8 cellular contexts compared by ENCODE assay signal in the genomic region with DNA sequence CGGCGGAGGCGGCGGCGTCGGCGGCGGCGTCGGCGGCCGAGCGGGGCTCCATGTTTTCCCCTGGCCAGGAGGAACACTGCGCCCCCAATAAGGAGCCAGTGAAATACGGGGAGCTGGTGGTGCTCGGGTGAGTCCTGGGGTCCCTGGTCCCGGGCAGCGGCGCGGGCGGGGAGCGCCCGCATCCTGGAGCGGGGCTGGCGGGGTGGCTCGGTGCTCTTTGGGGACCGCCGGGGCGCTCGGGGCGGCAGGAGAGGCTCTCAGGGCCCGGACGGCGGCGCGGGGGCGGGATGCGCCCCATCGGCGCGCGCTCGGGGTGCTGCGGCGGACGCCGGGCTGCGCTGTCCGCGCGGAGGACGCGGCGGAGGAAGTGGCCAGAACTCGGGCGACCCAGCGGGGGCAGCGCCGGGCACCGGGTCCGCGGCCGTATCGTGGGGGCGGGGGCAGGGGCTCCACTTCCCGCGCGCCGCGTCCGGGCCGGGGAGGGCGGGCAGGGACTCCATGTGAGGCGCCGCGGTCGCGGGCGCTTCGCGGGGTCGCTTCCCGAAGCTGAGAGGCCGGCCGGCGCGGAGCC. TPM values are rescaled to one million over a fixed set of nuclear protein-coding genes. Genes with fewer than 3 reads are reported as not detected.
DNase-seq lines count a peak whose midpoint lies in the region; ATAC-seq and TF ChIP-seq lines count a peak whose summit lies in the region.

No MANE protein-coding gene starts in this region.

- H3K4me2 ChIP-seq in parathyroid adenoma (ENCODE audit: low read length): peak overlapping the region; percentile 78

- H3K27me3 ChIP-seq in HL-60 (ENCODE audit: insufficient read depth, poor library complexity, severe bottlenecking) (no peaks in the 10 kb centered on the region), parathyroid adenoma (ENCODE audit: control insufficient read depth, insufficient read depth, low read length) (no peaks in the 10 kb centered on the region)

- H3K4me3 ChIP-seq in AG10803 (ENCODE audit: low read length): peak overlapping the region; percentile 82
- H3K4me3 ChIP-seq in HL-60 (replicated peaks; ENCODE audit: insufficient read depth, low read length): peak overlapping the region; percentile 69
- H3K4me3 ChIP-seq in parathyroid adenoma (ENCODE audit: low read depth, low read length): peak overlapping the region; percentile 66

- no peak overlapping the region for H3K9ac ChIP-seq in parathyroid adenoma

- H3K79me2 ChIP-seq in parathyroid adenoma: no peaks in the 10 kb centered on the region

- H3K9me3 ChIP-seq in parathyroid adenoma (ENCODE audit: control insufficient read depth, low read length): no peaks in the 10 kb centered on the region

- ATAC-seq in GM19372 (IDR thresholded peaks at IDR 0.05; ENCODE audit: low read depth, unreplicated experiment) (peak; percentile 4), Right ventricle myocardium superior (ENCODE audit: poor library complexity) (peak; percentile 37)

- TF ChIP-seq CTCF in AG10803 (conservative IDR thresholded peaks at IDR 0.05; ENCODE audit: low read length) (no peak), HL-60 (IDR thresholded peaks at IDR 0.05; ENCODE audit: insufficient read depth, low read length) (no peak), parathyroid adenoma (IDR thresholded peaks at IDR 0.05) (no peak)

- DNase-seq in AG10803 (ENCODE audit: low read depth) (peak; percentile 25), HL-60 (ENCODE audit: low read depth in 1 of 2, low spot score in 1 of 2) (no peak), Right ventricle myocardium superior (peak; percentile 71), SIG-M5 (lab: John Stamatoyannopoulos, UW) (no peak)
- peak; percentile 71 for DNase-seq in activated effector memory CD4-positive, alpha-beta T cell treated with anti-CD3 and anti-CD28 coated beads, Interleukin-2, amount 50 U/mL, for 16 hours
- no peak for DNase-seq in NK-92 treated with Interleukin-12 subunit alpha and Interleukin-12 subunit beta, amount 100 ng/mL, for 24 hours (lab: John Stamatoyannopoulos, UW)

- intact Hi-C loops in Right ventricle myocardium superior (cut with DNase I): no loop called here

- H3K27ac ChIP-seq in HL-60 (replicated peaks) (peak overlapping the region; percentile 72), parathyroid adenoma (peak overlapping the region; percentile 36)

- H3K4me1 ChIP-seq in parathyroid adenoma: no peaks in the 10 kb centered on the region

- H3K36me3 ChIP-seq in parathyroid adenoma (ENCODE audit: control insufficient read depth, insufficient read depth, low read length): no peaks in the 10 kb centered on the region

- peak overlapping the region; percentile 96 for H2AFZ ChIP-seq in parathyroid adenoma

RNA-seq across cellular contexts. Expression of a gene that starts 0.5 kb away (rescaled TPM):
- 4.2 TPM for total RNA-seq in Right ventricle myocardium superior

Comparison
In these comparisons a context has a peak if more than half of its experiments do, and no peak if none do; other contexts are left out.
1. DNase-seq: peak in AG10803 (single experiment), activated effector memory CD4-positive, alpha-beta T cell treated with anti-CD3 and anti-CD28 coated beads, Interleukin-2, amount 50 U/mL, for 16 hours (single experiment) and Right ventricle myocardium superior (single experiment); none in HL-60 (0 of 2), SIG-M5 (single experiment) and NK-92 treated with Interleukin-12 subunit alpha and Interleukin-12 subunit beta, amount 100 ng/mL, for 24 hours (single experiment).
2. Peak in every context shown above with its lines, with median percentiles within 50 percentile points of each other: H3K4me3 ChIP-seq.